ENCODE assay signal across 20 cellular contexts in genomic region chr10:18368681-18369080, GRCh38.
DNase-seq lines count a peak whose midpoint lies in the region; ATAC-seq, FAIRE-seq and TF ChIP-seq lines count a peak whose summit lies in the region.
"Had no signal": no experiment of that assay in that cellular context is flagged by ENCODE, and none has a peak within 500 bp of the region (broad histone marks: within the 10 kb centered on the region; RNA-seq: fewer than 3 reads in every experiment).

No MANE protein-coding gene starts in this region.

- no peak overlapping the region for H2AFZ ChIP-seq in GM23248

- 42 to 67% methylated on average over 1 of the region's 1 CpG for WGBS in GM23248 (ENCODE audit: low coverage in 1 of 2, low lambda C conversion rate in 2 of 2, missing lambda C conversion rate in 2 of 2), 2 experiments
- 30 to 49% methylated on average over 1 of the region's 1 CpG for WGBS in pancreas, 2 donors

- H3K4me1 Mint-ChIP-seq in effector memory CD8-positive, alpha-beta T cell (ENCODE audit: low read depth in 2 of 2) = no peaks in the 10 kb centered on the region
- H3K4me1 Mint-ChIP-seq: activated CD4-positive, alpha-beta T cell treated with anti-CD3 and anti-CD28 coated beads for 36 hours; activated naive CD4-positive, alpha-beta T cell treated with anti-CD3 and anti-CD28 coated beads, Interleukin-2, amount 10 ng/mL, durations not matched to agents 7 days and 5 days; CD4-positive, CD25-positive, alpha-beta regulatory T cell; IgD-negative memory B cell had no signal

- H3K9me3 Mint-ChIP-seq in effector memory CD8-positive, alpha-beta T cell = peaks cover 0 to 2% of the 10 kb centered on the region in 2 donors

- H3K79me2 ChIP-seq in GM23248 (ENCODE audit: insufficient read depth) = no peaks in the 10 kb centered on the region

- H3K9me3 ChIP-seq in GM23248 (ENCODE audit: low read depth) (no peaks in the 10 kb centered on the region), pancreas (no peaks in the 10 kb centered on the region)
- H3K9me3 ChIP-seq: tibial nerve had no signal

- no peak for ATAC-seq in pancreas
- ATAC-seq in GM18868 (IDR thresholded peaks at IDR 0.05; ENCODE audit: unreplicated experiment) = no peak
- ATAC-seq in HG03442 (IDR thresholded peaks at IDR 0.05; ENCODE audit: unreplicated experiment) = no peak
- no peak for ATAC-seq in esophagus mucosa
- no peak for ATAC-seq in effector memory CD8-positive, alpha-beta T cell (replicated peaks)
- ATAC-seq: activated CD4-positive, alpha-beta T cell treated with anti-CD3 and anti-CD28 coated beads for 36 hours; Right ventricle myocardium inferior had no signal

- peaks cover 8% of the 10 kb centered on the region for H3K4me1 ChIP-seq in GM23248 (ENCODE audit: insufficient read depth)
- no peaks in the 10 kb centered on the region for H3K4me1 ChIP-seq in pancreas
- H3K4me1 ChIP-seq: tibial nerve had no signal

- H3F3A ChIP-seq in GM23248 (ENCODE audit: insufficient read depth) = no peaks in the 10 kb centered on the region

- H3K4me2 ChIP-seq in GM23248 (ENCODE audit: unreplicated experiment) = no peak overlapping the region

- H3K9me2 ChIP-seq in GM23248 (ENCODE audit: insufficient read depth) = no peaks in the 10 kb centered on the region

- H3K36me3 ChIP-seq in GM23248 (ENCODE audit: low read depth) (no peaks in the 10 kb centered on the region), pancreas (no peaks in the 10 kb centered on the region)
- H3K36me3 ChIP-seq: cardiac muscle cell, tibial nerve had no signal

- TF ChIP-seq CTCF in fibroblast of mammary gland (conservative IDR thresholded peaks at IDR 0.05; ENCODE audit: control insufficient read depth, insufficient read depth, low read depth, low read length) (no peak), pancreas (IDR thresholded peaks at IDR 0.05) (no peak)

- no peaks in the 10 kb centered on the region for H4K20me1 ChIP-seq in GM23248 (ENCODE audit: insufficient read depth)

- H3K9ac ChIP-seq in GM23248 = no peak overlapping the region

- no peak overlapping the region for H3K27ac Mint-ChIP-seq in effector memory CD8-positive, alpha-beta T cell
- H3K27ac Mint-ChIP-seq: activated CD4-positive, alpha-beta T cell treated with anti-CD3 and anti-CD28 coated beads for 36 hours; activated naive CD4-positive, alpha-beta T cell treated with anti-CD3 and anti-CD28 coated beads, Interleukin-2, amount 10 ng/mL, durations not matched to agents 7 days and 5 days; CD4-positive, CD25-positive, alpha-beta regulatory T cell; IgD-negative memory B cell had no signal

- in situ Hi-C loops in GM23248 (cut with MboI) = no loop called here

- DNase-seq in GM23248 = peak; percentile 34
- peak; percentile 31 for DNase-seq in RKO (ENCODE audit: low spot score)
- peak; percentile 51 for DNase-seq in fibroblast of mammary gland (ENCODE audit: low read depth)
- DNase-seq in pancreas = no peak
- no peak for DNase-seq in effector memory CD8-positive, alpha-beta T cell
- DNase-seq: activated CD4-positive, alpha-beta T cell treated with anti-CD3 and anti-CD28 coated beads for 36 hours; activated naive CD4-positive, alpha-beta T cell treated with anti-CD3 and anti-CD28 coated beads, Interleukin-2, amount 10 ng/mL, durations not matched to agents 7 days and 5 days; CD4-positive, CD25-positive, alpha-beta regulatory T cell; effector CD8-positive, alpha-beta T cell; NCI-H1436 treated with DMSO at 0.1 percent for 48 hours; NCI-H345; T-helper 9 cell had no signal

- H3K36me3 Mint-ChIP-seq in effector memory CD8-positive, alpha-beta T cell (ENCODE audit: insufficient read depth) = no peaks in the 10 kb centered on the region
- H3K36me3 Mint-ChIP-seq: activated naive CD4-positive, alpha-beta T cell treated with anti-CD3 and anti-CD28 coated beads, Interleukin-2, amount 10 ng/mL, durations not matched to agents 7 days and 5 days; CD4-positive, CD25-positive, alpha-beta regulatory T cell; IgD-negative memory B cell had no signal

- H3K27me3 ChIP-seq in GM23248 (replicated peaks; ENCODE audit: insufficient read depth) = no peaks in the 10 kb centered on the region
- H3K27me3 ChIP-seq in pancreas = no peaks in the 10 kb centered on the region
- H3K27me3 ChIP-seq: cardiac muscle cell, tibial nerve had no signal

- intact Hi-C loops in pancreas (cut with DNase I) = no loop called here

- FAIRE-seq in pancreas (lab: Jason Lieb, UNC) = peak; percentile 84
- FAIRE-seq: keratinocyte had no signal

- H3K27ac ChIP-seq in GM23248 = no peak overlapping the region
- no peak overlapping the region for H3K27ac ChIP-seq in pancreas
- H3K27ac ChIP-seq: cardiac muscle cell, tibial nerve had no signal

- H3K4me3 Mint-ChIP-seq in effector memory CD8-positive, alpha-beta T cell = no peak overlapping the region
- H3K4me3 Mint-ChIP-seq: activated CD4-positive, alpha-beta T cell treated with anti-CD3 and anti-CD28 coated beads for 36 hours; activated naive CD4-positive, alpha-beta T cell treated with anti-CD3 and anti-CD28 coated beads, Interleukin-2, amount 10 ng/mL, durations not matched to agents 7 days and 5 days; CD4-positive, CD25-positive, alpha-beta regulatory T cell; IgD-negative memory B cell had no signal

- no peaks in the 10 kb centered on the region for H3K27me3 Mint-ChIP-seq in effector memory CD8-positive, alpha-beta T cell
- H3K27me3 Mint-ChIP-seq: activated naive CD4-positive, alpha-beta T cell treated with anti-CD3 and anti-CD28 coated beads, Interleukin-2, amount 10 ng/mL, durations not matched to agents 7 days and 5 days; IgD-negative memory B cell had no signal

- H3K4me3 ChIP-seq in GM23248 (no peak overlapping the region), fibroblast of mammary gland (ENCODE audit: control insufficient read depth, low read depth, low read length) (no peak overlapping the region), pancreas (no peak overlapping the region)
- H3K4me3 ChIP-seq: cardiac muscle cell, tibial nerve had no signal

Comparison
In these comparisons a context has a peak if more than half of its experiments do, and no peak if none do; other contexts are left out.
1. DNase-seq: peak in GM23248 (single experiment), RKO (single experiment) and fibroblast of mammary gland (single experiment); none in pancreas (0 of 6) and effector memory CD8-positive, alpha-beta T cell (0 of 3).